Comparison of ENCODE assay signal across 8 cellular contexts in the genomic region with DNA sequence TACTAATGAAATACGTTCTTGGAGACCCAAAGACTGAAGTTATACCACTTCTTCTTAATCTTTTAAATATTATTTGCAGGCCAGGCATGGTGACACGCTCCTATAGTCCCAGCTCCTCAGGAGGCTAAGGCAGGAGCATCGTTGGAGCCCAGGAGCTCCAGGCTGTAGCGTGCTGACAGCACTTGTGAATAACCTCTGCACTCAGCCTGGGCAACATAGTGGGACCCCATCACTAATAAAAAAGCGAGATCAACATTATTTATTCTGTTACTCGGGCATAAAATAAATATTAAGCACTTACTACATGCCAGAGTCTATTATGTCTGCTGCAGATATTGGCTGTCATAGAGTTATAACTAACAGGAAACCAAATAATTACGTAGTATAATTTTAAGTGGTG. TPM values are rescaled to one million over a fixed set of nuclear protein-coding genes. Genes with fewer than 3 reads are reported as not detected.
A peak's percentile ranks its signal among the peaks of the same experiment; 100 is the strongest.
DNase-seq lines count a peak whose midpoint lies in the region; ATAC-seq, FAIRE-seq and TF ChIP-seq lines count a peak whose summit lies in the region.

No MANE protein-coding gene starts in this region.

- in situ Hi-C loops in HepG2 (cut with HindIII; ENCODE audit: extremely low pct_ligation_motif_present, low pct_unique_long_range_greater_than_20kb), result loop anchor here (5.0 kb wide), 1 partner anchor 41 kb away; the partner anchor contains the start of genes C11orf54 and TAF1D

- peaks cover 45% of the 10 kb centered on the region for H3K79me2 ChIP-seq in HepG2 (ENCODE audit: insufficient read depth, low read length)

- peak overlapping the region; percentile 85 to 93 (median 93); a peak in 5 of 6 replicates for H3K4me3 ChIP-seq in HepG2 (replicated peaks in 1 of 3; ENCODE audit: insufficient read depth in 1 of 3, low read depth in 2 of 3, low read length in 3 of 3)
- H3K4me3 ChIP-seq in thymus (ENCODE audit: low read length), result peak overlapping the region; percentile 94

- H3K9me3 ChIP-seq in HepG2 (ENCODE audit: low read length), result no peaks in the 10 kb centered on the region
- H3K9me3 ChIP-seq in thymus (ENCODE audit: control insufficient read depth), result no peaks in the 10 kb centered on the region

- no peak for TF ChIP-seq POLR2A in HepG2 (IDR thresholded peaks at IDR 0.05; ENCODE audit: insufficient read depth in 1 of 2, low read depth in 2 of 2, low read length in 2 of 2)

- DNase-seq in activated CD4-positive, alpha-beta T cell treated with anti-CD3 and anti-CD28 coated beads, Interleukin-2, amount 10 ng/mL, durations not matched to agents 24 days and 14 days, result no peak
- DNase-seq in activated CD4-positive, alpha-beta T cell treated with anti-CD3 and anti-CD28 coated beads, Interleukin-2, amount 50 U/mL, for 1 hour, result no peak
- no peak for DNase-seq in activated naive CD8-positive, alpha-beta T cell treated with anti-CD3 and anti-CD28 coated beads, Interleukin-2, amount 10 ng/mL, durations not matched to agents 7 days and 5 days
- DNase-seq in HepG2 (ENCODE audit: low spot score) (no peak), SK-N-DZ (ENCODE audit: low spot score) (no peak), posterior cingulate gyrus (no peak)

- H3K27ac Mint-ChIP-seq in activated CD4-positive, alpha-beta T cell treated with anti-CD3 and anti-CD28 coated beads, Interleukin-2, amount 10 ng/mL, durations not matched to agents 24 days and 14 days, result peak overlapping the region; percentile 95
- H3K27ac Mint-ChIP-seq in activated naive CD8-positive, alpha-beta T cell treated with anti-CD3 and anti-CD28 coated beads, Interleukin-2, amount 10 ng/mL, durations not matched to agents 7 days and 5 days, result peak overlapping the region; percentile 92

- H3K4me3 Mint-ChIP-seq in activated CD4-positive, alpha-beta T cell treated with anti-CD3 and anti-CD28 coated beads, Interleukin-2, amount 10 ng/mL, durations not matched to agents 24 days and 14 days, result peak overlapping the region; percentile 99
- peak overlapping the region; percentile 97 for H3K4me3 Mint-ChIP-seq in activated naive CD8-positive, alpha-beta T cell treated with anti-CD3 and anti-CD28 coated beads, Interleukin-2, amount 10 ng/mL, durations not matched to agents 7 days and 5 days

- BruUV-seq in HepG2 (replicated peaks; lab: Mats Ljungman, UMichigan), result TSS peak; percentile 84

- no peak for ATAC-seq in activated naive CD8-positive, alpha-beta T cell treated with anti-CD3 and anti-CD28 coated beads, Interleukin-2, amount 10 ng/mL, durations not matched to agents 7 days and 5 days (ENCODE audit: low read depth)
- ATAC-seq in HepG2 (no peak), HG02970 (IDR thresholded peaks at IDR 0.05; ENCODE audit: low FRiP score, unreplicated experiment) (no peak)

- H3K36me3 Mint-ChIP-seq in activated CD4-positive, alpha-beta T cell treated with anti-CD3 and anti-CD28 coated beads, Interleukin-2, amount 10 ng/mL, durations not matched to agents 24 days and 14 days (ENCODE audit: low read depth), result peaks cover 34% of the 10 kb centered on the region
- peaks cover 21% of the 10 kb centered on the region for H3K36me3 Mint-ChIP-seq in activated naive CD8-positive, alpha-beta T cell treated with anti-CD3 and anti-CD28 coated beads, Interleukin-2, amount 10 ng/mL, durations not matched to agents 7 days and 5 days

- H3K4me1 Mint-ChIP-seq in activated CD4-positive, alpha-beta T cell treated with anti-CD3 and anti-CD28 coated beads, Interleukin-2, amount 10 ng/mL, durations not matched to agents 24 days and 14 days, result peaks cover 37% of the 10 kb centered on the region
- H3K4me1 Mint-ChIP-seq in activated naive CD8-positive, alpha-beta T cell treated with anti-CD3 and anti-CD28 coated beads, Interleukin-2, amount 10 ng/mL, durations not matched to agents 7 days and 5 days, result peaks cover 29% of the 10 kb centered on the region

- H3K36me3 ChIP-seq in HepG2 (replicated peaks in 1 of 2; ENCODE audit: control insufficient read depth in 1 of 2, insufficient read depth in 2 of 2, low read length in 2 of 2) (peaks cover 0 to 4% of the 10 kb centered on the region in 2 experiments; a peak in 1 of 5 replicates), thymus (ENCODE audit: control insufficient read depth, insufficient read depth) (no peaks in the 10 kb centered on the region)

- FAIRE-seq in HepG2 (lab: Jason Lieb, UNC), result no peak

- H3K27me3 Mint-ChIP-seq in activated CD4-positive, alpha-beta T cell treated with anti-CD3 and anti-CD28 coated beads, Interleukin-2, amount 10 ng/mL, durations not matched to agents 24 days and 14 days, result no peaks in the 10 kb centered on the region
- H3K27me3 Mint-ChIP-seq in activated naive CD8-positive, alpha-beta T cell treated with anti-CD3 and anti-CD28 coated beads, Interleukin-2, amount 10 ng/mL, durations not matched to agents 7 days and 5 days, result no peaks in the 10 kb centered on the region

- TF ChIP-seq CTCF in HepG2 (CRISPR knock-in tag; IDR thresholded peaks at IDR 0.05), result no peak

- H3K4me2 ChIP-seq in HepG2 (ENCODE audit: low read depth, low read length), result peak overlapping the region; percentile 72

- peak overlapping the region; percentile 91 for H3K9ac ChIP-seq in HepG2 (ENCODE audit: insufficient read depth, low read depth, low read length)

- peaks cover 31% of the 10 kb centered on the region for H4K20me1 ChIP-seq in HepG2 (ENCODE audit: insufficient read depth, low read length)

- WGBS in HepG2 (ENCODE audit: low lambda C conversion rate), result 57% methylated on average over 7 of the region's 7 CpGs
- 69% methylated on average over 7 of the region's 7 CpGs for WGBS in thymus

- H2AFZ ChIP-seq in HepG2 (ENCODE audit: low read length), result no peak overlapping the region

- CTCF ChIA-PET in HepG2 (lab: Yijun Ruan, JAX; ENCODE audit: low intra/inter-chr PET ratio, low total read pairs), result no interaction called here

- intact Hi-C loops in activated CD4-positive, alpha-beta T cell treated with anti-CD3 and anti-CD28 coated beads, Interleukin-2, amount 10 ng/mL, durations not matched to agents 24 days and 14 days (cut with micrococcal nuclease), result loop anchor here (10.0 kb wide), 1 partner anchor 1191 kb away; the partner anchor contains the start of genes CWC15 and KDM4D
- intact Hi-C loops in HepG2 (cut with micrococcal nuclease; ENCODE audit: unreplicated experiment), result no loop called here
- intact Hi-C loops in posterior cingulate gyrus (cut with DNase I), result loop anchor here (2.0 kb wide), 1 partner anchor 43 kb away; the partner anchor contains the start of genes C11orf54 and TAF1D

- no peak overlapping the region for H3K27ac ChIP-seq in HepG2 (ENCODE audit: extremely low read length, insufficient read depth, low read length)
- H3K27ac ChIP-seq in thymus (ENCODE audit: low read depth), result no peak overlapping the region

- H3K9me3 Mint-ChIP-seq in activated CD4-positive, alpha-beta T cell treated with anti-CD3 and anti-CD28 coated beads, Interleukin-2, amount 10 ng/mL, durations not matched to agents 24 days and 14 days, result no peaks in the 10 kb centered on the region
- H3K9me3 Mint-ChIP-seq in activated naive CD8-positive, alpha-beta T cell treated with anti-CD3 and anti-CD28 coated beads, Interleukin-2, amount 10 ng/mL, durations not matched to agents 7 days and 5 days, result peaks cover 2% of the 10 kb centered on the region

- TF ChIP-seq EP300 in HepG2 (IDR thresholded peaks at IDR 0.05; ENCODE audit: low read depth in 2 of 2, low read length in 2 of 2) (no peak), HepG2 (CRISPR knock-in tag; IDR thresholded peaks at IDR 0.05; ENCODE audit: borderline replicate concordance) (no peak)

- POLR2A ChIA-PET in activated naive CD8-positive, alpha-beta T cell treated with anti-CD3 and anti-CD28 coated beads, Interleukin-2, amount 10 ng/mL, durations not matched to agents 7 days and 5 days (lab: Charles Lee), result interaction anchor here (0.9 to 2.6 kb wide), 7 partner anchors 9 to 346 kb away, joined by 3 to 113 read pairs (median 6); partner anchors contain the start of genes C11orf54, CEP295, PANX1 and TAF1D
- POLR2A ChIA-PET in HepG2 (lab: Yijun Ruan, JAX), result interaction anchor here (1.2 to 1.7 kb wide), 7 partner anchors 9 to 345 kb away, joined by 3 to 114 read pairs (median 8); partner anchors contain the start of genes C11orf54, PANX1 and TAF1D

- TF ChIP-seq RAD21 in HepG2 (CRISPR knock-in tag; IDR thresholded peaks at IDR 0.05), result no peak

- H3K4me1 ChIP-seq in HepG2 (ENCODE audit: insufficient read depth, low read length) (peaks cover 32% of the 10 kb centered on the region), thymus (ENCODE audit: control insufficient read depth, insufficient read depth, low read length) (peaks cover 10% of the 10 kb centered on the region)

- H3K27me3 ChIP-seq in HepG2 (ENCODE audit: control insufficient read depth in 1 of 2, insufficient read depth in 2 of 2, low read length in 2 of 2) (no peaks in the 10 kb centered on the region; a peak in 1 of 5 replicates), thymus (ENCODE audit: control insufficient read depth, insufficient read depth) (no peaks in the 10 kb centered on the region)

RNA-seq across cellular contexts. Expression of gene MED17, which starts 0.7 kb away (rescaled TPM):
- total RNA-seq in activated CD4-positive, alpha-beta T cell treated with anti-CD3 and anti-CD28 coated beads, Interleukin-2, amount 10 ng/mL, durations not matched to agents 24 days and 14 days, result 48.5 and 55.1 TPM in 2 replicates
- total RNA-seq in activated naive CD8-positive, alpha-beta T cell treated with anti-CD3 and anti-CD28 coated beads, Interleukin-2, amount 10 ng/mL, durations not matched to agents 7 days and 5 days, result 10 to 100 TPM; 43.0 to 44.8 TPM
- 31.3 and 37.0 TPM in 2 replicates for total RNA-seq in HepG2 (2016; rRNA removed; fragmentation: Illumina TruSeq; extraction: Trizol)
- total RNA-seq in HepG2 (2016; cell fraction: cytosol; rRNA removed; fragmentation: Illumina TruSeq; extraction: Trizol; ENCODE audit: low read depth), result 8.3 and 9.8 TPM in 2 replicates
- total RNA-seq in HepG2 (2016; cell fraction: insoluble cytoplasmic fraction; rRNA removed; fragmentation: Illumina TruSeq; extraction: Trizol), result 31.5 and 35.3 TPM in 2 replicates
- 11.6 and 12.4 TPM in 2 replicates for total RNA-seq in HepG2 (2016; cell fraction: membrane; rRNA removed; fragmentation: Illumina TruSeq; extraction: Trizol)
- total RNA-seq in HepG2 (2016; cell fraction: nucleus; rRNA removed; fragmentation: Illumina TruSeq; extraction: Trizol), result 49.0 and 52.1 TPM in 2 replicates
- polyA plus RNA-seq in HepG2 (2011; rRNA removed), result 18.0 and 23.1 TPM in 2 replicates
- polyA plus RNA-seq in HepG2 (2011; cell fraction: cytosol; rRNA removed), result 6.8 and 9.6 TPM in 2 replicates
- polyA plus RNA-seq in HepG2 (2011; cell fraction: nucleus; rRNA removed), result 43.3 and 55.5 TPM in 2 replicates
- polyA plus RNA-seq in HepG2 (2012), result 11.6 and 17.1 TPM in 2 replicates
- 1.0 and 1.4 TPM in 2 replicates for polyA plus RNA-seq in HepG2 (2016; cell fraction: cytosol; fragmentation: Illumina TruSeq; extraction: Trizol; ENCODE audit: low read depth)
- polyA plus RNA-seq in HepG2 (2016; cell fraction: insoluble cytoplasmic fraction; fragmentation: Illumina TruSeq; extraction: Trizol; ENCODE audit: low read depth), result 27.1 and 28.5 TPM in 2 replicates
- 2.1 and 2.8 TPM in 2 replicates for polyA plus RNA-seq in HepG2 (2016; cell fraction: membrane; fragmentation: Illumina TruSeq; extraction: Trizol; ENCODE audit: low read depth)
- 64.6 and 73.7 TPM in 2 replicates for polyA plus RNA-seq in HepG2 (2016; cell fraction: nucleus; fragmentation: Illumina TruSeq; extraction: Trizol; ENCODE audit: insufficient read depth, low read depth)
- 19.9 and 28.6 TPM in 2 replicates for polyA minus RNA-seq in HepG2 (2011; rRNA and poly(A)+ RNA removed; ENCODE audit: low replicate concordance)
- polyA minus RNA-seq in HepG2 (2011; cell fraction: cytosol; rRNA and poly(A)+ RNA removed), result 7.9 and 9.3 TPM in 2 replicates
- polyA minus RNA-seq in HepG2 (2011; cell fraction: nucleus; rRNA and poly(A)+ RNA removed), result 90.1 and 95.1 TPM in 2 replicates
- polyA plus RNA-seq in thymus, result 26.8 TPM
- polyA plus RNA-seq in SK-N-DZ (2014; cell fraction: cytosol; rRNA removed), result 46.3 and 60.8 TPM in 2 replicates
- polyA plus RNA-seq in SK-N-DZ (2014; cell fraction: nucleus; rRNA removed), result 72.9 and 74.9 TPM in 2 replicates

RNA-seq across cellular contexts. Expression of gene C11orf54, which starts 41.9 kb away (rescaled TPM):
- total RNA-seq in activated CD4-positive, alpha-beta T cell treated with anti-CD3 and anti-CD28 coated beads, Interleukin-2, amount 10 ng/mL, durations not matched to agents 24 days and 14 days, result 21.6 and 22.2 TPM in 2 replicates
- 10 to 100 TPM; 20.6 to 29.2 TPM for total RNA-seq in activated naive CD8-positive, alpha-beta T cell treated with anti-CD3 and anti-CD28 coated beads, Interleukin-2, amount 10 ng/mL, durations not matched to agents 7 days and 5 days
- total RNA-seq in HepG2 (2016; rRNA removed; fragmentation: Illumina TruSeq; extraction: Trizol), result 50.1 and 68.3 TPM in 2 replicates
- total RNA-seq in HepG2 (2016; cell fraction: cytosol; rRNA removed; fragmentation: Illumina TruSeq; extraction: Trizol; ENCODE audit: low read depth), result 25.7 and 26.9 TPM in 2 replicates
- 51.7 and 81.8 TPM in 2 replicates for total RNA-seq in HepG2 (2016; cell fraction: insoluble cytoplasmic fraction; rRNA removed; fragmentation: Illumina TruSeq; extraction: Trizol)
- total RNA-seq in HepG2 (2016; cell fraction: membrane; rRNA removed; fragmentation: Illumina TruSeq; extraction: Trizol), result 18.4 and 20.7 TPM in 2 replicates
- total RNA-seq in HepG2 (2016; cell fraction: nucleus; rRNA removed; fragmentation: Illumina TruSeq; extraction: Trizol), result 25.8 and 27.7 TPM in 2 replicates
- polyA plus RNA-seq in HepG2 (2011; rRNA removed), result 36.1 and 42.7 TPM in 2 replicates
- 17.5 and 31.2 TPM in 2 replicates for polyA plus RNA-seq in HepG2 (2011; cell fraction: cytosol; rRNA removed)
- 16.4 and 20.9 TPM in 2 replicates for polyA plus RNA-seq in HepG2 (2011; cell fraction: nucleus; rRNA removed)
- polyA plus RNA-seq in HepG2 (2012), result 50.3 and 62.2 TPM in 2 replicates
- 4.0 TPM in 2 replicates for polyA plus RNA-seq in HepG2 (2016; cell fraction: cytosol; fragmentation: Illumina TruSeq; extraction: Trizol; ENCODE audit: low read depth)
- 54.3 and 55.1 TPM in 2 replicates for polyA plus RNA-seq in HepG2 (2016; cell fraction: insoluble cytoplasmic fraction; fragmentation: Illumina TruSeq; extraction: Trizol; ENCODE audit: low read depth)
- 7.4 and 7.6 TPM in 2 replicates for polyA plus RNA-seq in HepG2 (2016; cell fraction: membrane; fragmentation: Illumina TruSeq; extraction: Trizol; ENCODE audit: low read depth)
- polyA plus RNA-seq in HepG2 (2016; cell fraction: nucleus; fragmentation: Illumina TruSeq; extraction: Trizol; ENCODE audit: insufficient read depth, low read depth), result 29.7 and 38.5 TPM in 2 replicates
- 12.3 and 13.3 TPM in 2 replicates for polyA minus RNA-seq in HepG2 (2011; rRNA and poly(A)+ RNA removed; ENCODE audit: low replicate concordance)
- polyA minus RNA-seq in HepG2 (2011; cell fraction: cytosol; rRNA and poly(A)+ RNA removed), result 33.1 and 37.5 TPM in 2 replicates
- polyA minus RNA-seq in HepG2 (2011; cell fraction: nucleus; rRNA and poly(A)+ RNA removed), result 40.4 and 47.0 TPM in 2 replicates
- polyA plus RNA-seq in thymus, result 24.7 TPM
- 37.7 and 50.3 TPM in 2 replicates for polyA plus RNA-seq in SK-N-DZ (2014; cell fraction: cytosol; rRNA removed)
- polyA plus RNA-seq in SK-N-DZ (2014; cell fraction: nucleus; rRNA removed), result 33.5 and 44.9 TPM in 2 replicates

RNA-seq across cellular contexts. Expression of gene TAF1D, which starts 42.1 kb away (rescaled TPM):
- 328 and 342 TPM in 2 replicates for total RNA-seq in activated CD4-positive, alpha-beta T cell treated with anti-CD3 and anti-CD28 coated beads, Interleukin-2, amount 10 ng/mL, durations not matched to agents 24 days and 14 days
- total RNA-seq in activated naive CD8-positive, alpha-beta T cell treated with anti-CD3 and anti-CD28 coated beads, Interleukin-2, amount 10 ng/mL, durations not matched to agents 7 days and 5 days, result 100 to 1,000 TPM; 172 to 178 TPM
- total RNA-seq in HepG2 (2016; rRNA removed; fragmentation: Illumina TruSeq; extraction: Trizol), result 96.9 and 207 TPM in 2 replicates
- 320 and 373 TPM in 2 replicates for total RNA-seq in HepG2 (2016; cell fraction: cytosol; rRNA removed; fragmentation: Illumina TruSeq; extraction: Trizol; ENCODE audit: low read depth)
- 98.4 and 219 TPM in 2 replicates for total RNA-seq in HepG2 (2016; cell fraction: insoluble cytoplasmic fraction; rRNA removed; fragmentation: Illumina TruSeq; extraction: Trizol)
- total RNA-seq in HepG2 (2016; cell fraction: membrane; rRNA removed; fragmentation: Illumina TruSeq; extraction: Trizol), result 240 and 274 TPM in 2 replicates
- 644 and 668 TPM in 2 replicates for total RNA-seq in HepG2 (2016; cell fraction: nucleus; rRNA removed; fragmentation: Illumina TruSeq; extraction: Trizol)
- polyA plus RNA-seq in HepG2 (2011; rRNA removed) (99.6 and 132 TPM in 2 replicates), thymus (227 TPM)
- 31.0 and 42.4 TPM in 2 replicates for polyA plus RNA-seq in HepG2 (2011; cell fraction: cytosol; rRNA removed)
- 212 and 272 TPM in 2 replicates for polyA plus RNA-seq in HepG2 (2011; cell fraction: nucleus; rRNA removed)
- polyA plus RNA-seq in HepG2 (2012), result 164 and 195 TPM in 2 replicates
- polyA plus RNA-seq in HepG2 (2016; cell fraction: cytosol; fragmentation: Illumina TruSeq; extraction: Trizol; ENCODE audit: low read depth), result 299 and 310 TPM in 2 replicates
- polyA plus RNA-seq in HepG2 (2016; cell fraction: insoluble cytoplasmic fraction; fragmentation: Illumina TruSeq; extraction: Trizol; ENCODE audit: low read depth), result 128 and 141 TPM in 2 replicates
- polyA plus RNA-seq in HepG2 (2016; cell fraction: membrane; fragmentation: Illumina TruSeq; extraction: Trizol; ENCODE audit: low read depth), result 203 and 217 TPM in 2 replicates
- 962 and 1,010 TPM in 2 replicates for polyA plus RNA-seq in HepG2 (2016; cell fraction: nucleus; fragmentation: Illumina TruSeq; extraction: Trizol; ENCODE audit: insufficient read depth, low read depth)
- polyA minus RNA-seq in HepG2 (2011; rRNA and poly(A)+ RNA removed; ENCODE audit: low replicate concordance), result 44.5 and 146 TPM in 2 replicates
- polyA minus RNA-seq in HepG2 (2011; cell fraction: cytosol; rRNA and poly(A)+ RNA removed), result 58.0 and 63.0 TPM in 2 replicates
- polyA minus RNA-seq in HepG2 (2011; cell fraction: nucleus; rRNA and poly(A)+ RNA removed), result 1,028 and 1,029 TPM in 2 replicates
- polyA plus RNA-seq in SK-N-DZ (2014; cell fraction: cytosol; rRNA removed), result 213 and 236 TPM in 2 replicates
- polyA plus RNA-seq in SK-N-DZ (2014; cell fraction: nucleus; rRNA removed), result 1,288 and 1,293 TPM in 2 replicates
